ENCODE assay signal across 10 cellular contexts in genomic region chr2:206361407-206362045, GRCh38.
A peak's percentile ranks its signal among the peaks of the same experiment; 100 is the strongest.
DNase-seq lines count a peak whose midpoint lies in the region; ATAC-seq lines count a peak whose summit lies in the region.
"Had no signal": no experiment of that assay in that cellular context is flagged by ENCODE, and none has a peak within 500 bp of the region (broad histone marks: within the 10 kb centered on the region; RNA-seq: fewer than 3 reads in every experiment).

No MANE protein-coding gene starts in this region.

- H3K36me3 Mint-ChIP-seq in activated T-helper 1 cell treated with anti-CD3 and anti-CD28 coated beads, Interleukin-12 subunit alpha, Interleukin-12 subunit beta, Interleukin-2, Interleukin-4 antibody, amounts not matched to agents 30 ng/mL and 10 ng/mL and 1 ng/mL, durations not matched to agents 14 hours and 24 hours and 36 hours (ENCODE audit: low read depth) = no peaks in the 10 kb centered on the region

- H3K27me3 Mint-ChIP-seq in activated T-helper 1 cell treated with anti-CD3 and anti-CD28 coated beads, Interleukin-12 subunit alpha, Interleukin-12 subunit beta, Interleukin-2, Interleukin-4 antibody, amounts not matched to agents 30 ng/mL and 10 ng/mL and 1 ng/mL, durations not matched to agents 14 hours and 24 hours and 36 hours (ENCODE audit: insufficient read depth) = no peaks in the 10 kb centered on the region

- H3K9me3 Mint-ChIP-seq in activated T-helper 1 cell treated with anti-CD3 and anti-CD28 coated beads, Interleukin-12 subunit alpha, Interleukin-12 subunit beta, Interleukin-2, Interleukin-4 antibody, amounts not matched to agents 30 ng/mL and 10 ng/mL and 1 ng/mL, durations not matched to agents 14 hours and 24 hours and 36 hours = peaks cover 13% of the 10 kb centered on the region

- H3K4me1 Mint-ChIP-seq in activated T-helper 1 cell treated with anti-CD3 and anti-CD28 coated beads, Interleukin-12 subunit alpha, Interleukin-12 subunit beta, Interleukin-2, Interleukin-4 antibody, amounts not matched to agents 30 ng/mL and 10 ng/mL and 1 ng/mL, durations not matched to agents 14 hours and 24 hours and 36 hours (ENCODE audit: low read depth) = peaks cover 5% of the 10 kb centered on the region

- peak overlapping the region; percentile 22 for H3K27ac Mint-ChIP-seq in activated T-helper 1 cell treated with anti-CD3 and anti-CD28 coated beads, Interleukin-12 subunit alpha, Interleukin-12 subunit beta, Interleukin-2, Interleukin-4 antibody, amounts not matched to agents 30 ng/mL and 10 ng/mL and 1 ng/mL, durations not matched to agents 14 hours and 24 hours and 36 hours
- H3K27ac Mint-ChIP-seq: HFFc6 had no signal

- no peak overlapping the region for H3K4me3 Mint-ChIP-seq in activated T-helper 1 cell treated with anti-CD3 and anti-CD28 coated beads, Interleukin-12 subunit alpha, Interleukin-12 subunit beta, Interleukin-2, Interleukin-4 antibody, amounts not matched to agents 30 ng/mL and 10 ng/mL and 1 ng/mL, durations not matched to agents 14 hours and 24 hours and 36 hours
- H3K4me3 Mint-ChIP-seq: HFFc6 had no signal

- ATAC-seq in GM18511 (IDR thresholded peaks at IDR 0.05; ENCODE audit: unreplicated experiment) (peak; percentile 89), GM19395 (IDR thresholded peaks at IDR 0.05; ENCODE audit: unreplicated experiment) (peak; percentile 86), HG03066 (IDR thresholded peaks at IDR 0.05; ENCODE audit: low read depth, unreplicated experiment) (peak; percentile 76), HG02763 (IDR thresholded peaks at IDR 0.05; ENCODE audit: unreplicated experiment) (no peak)

- no peak for DNase-seq in activated T-helper 1 cell treated with anti-CD3 and anti-CD28 coated beads, Interleukin-12 subunit alpha, Interleukin-12 subunit beta, Interleukin-2, Interleukin-4 antibody, amounts not matched to agents 30 ng/mL and 10 ng/mL and 1 ng/mL, durations not matched to agents 14 hours and 24 hours and 36 hours (ENCODE audit: low spot score)
- DNase-seq in amygdala (lab: John Stamatoyannopoulos, UW) = no peak
- DNase-seq in T1000 (lab: John Stamatoyannopoulos, UW) = no peak
- DNase-seq: activated gamma-delta T cell treated with Interleukin-2 at 50 U/mL for 16 hours, foreskin melanocyte, HFFc6 had no signal

- intact Hi-C loops in activated T-helper 1 cell treated with anti-CD3 and anti-CD28 coated beads, Interleukin-12 subunit alpha, Interleukin-12 subunit beta, Interleukin-2, Interleukin-4 antibody, amounts not matched to agents 30 ng/mL and 10 ng/mL and 1 ng/mL, durations not matched to agents 14 hours and 24 hours and 36 hours (cut with micrococcal nuclease) = loop anchor here (2.0 kb wide), 2 partner anchors 203 to 331 kb away; partner anchors contain the start of genes EEF1B2 and NDUFS1
